ENCODE assay signal across 8 cellular contexts in the genomic region with DNA sequence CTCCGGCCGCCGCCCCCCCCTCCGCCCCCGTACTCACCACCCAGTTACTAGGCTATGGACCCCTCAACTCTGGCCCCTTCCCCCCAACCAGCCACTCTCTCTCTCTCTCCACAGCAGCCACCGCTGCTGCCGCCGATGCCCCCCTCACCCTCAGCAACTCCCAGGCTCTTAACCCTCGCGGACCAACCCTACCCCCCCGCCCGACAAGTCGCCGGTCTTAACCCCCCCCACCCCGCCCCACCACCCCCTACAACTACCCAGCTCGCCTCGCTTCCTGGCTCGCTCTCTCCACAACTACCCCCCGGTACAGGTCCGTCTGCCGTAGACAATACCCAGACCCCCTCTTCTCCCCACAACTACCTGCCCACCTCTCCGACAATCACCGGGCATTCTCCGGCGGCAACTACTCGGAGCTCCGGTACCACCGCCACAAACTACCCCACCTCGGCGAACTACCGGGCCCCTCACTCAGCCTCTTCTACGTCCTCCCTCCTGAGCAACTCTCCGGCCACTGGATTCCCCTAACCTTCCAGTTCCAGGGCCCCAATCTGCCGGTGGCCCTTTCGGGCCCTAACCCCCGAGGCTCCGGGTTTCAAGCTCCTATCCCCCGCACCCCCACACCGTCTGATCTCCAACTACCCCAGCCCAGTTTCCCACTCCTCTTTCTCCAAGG. TPM values are rescaled to one million over a fixed set of nuclear protein-coding genes. Genes with fewer than 3 reads are reported as not detected.
DNase-seq lines count a peak whose midpoint lies in the region; ATAC-seq and TF ChIP-seq lines count a peak whose summit lies in the region.

No MANE protein-coding gene starts in this region.

- peak; percentile 37 for DNase-seq in activated CD4-positive, alpha-beta T cell treated with anti-CD3 and anti-CD28 coated beads for 48 hours
- DNase-seq in activated CD4-positive, alpha-beta T cell treated with anti-CD3 and anti-CD28 coated beads, Interleukin-2, amount 50 U/mL, for 4 hours = no peak
- peak; percentile 48 for DNase-seq in activated CD8-positive, alpha-beta T cell treated with anti-CD3 and anti-CD28 coated beads for 36 hours
- DNase-seq in fibroblast of lung (ENCODE audit: low read depth in 2 of 2) = peak in 1 of 2 donors; percentile 49
- DNase-seq in osteocyte (ENCODE audit: extremely low spot score, unreplicated experiment) = no peak
- no peak for DNase-seq in occipital lobe (lab: John Stamatoyannopoulos, UW)

- H3K9me3 Mint-ChIP-seq in activated CD8-positive, alpha-beta T cell treated with anti-CD3 and anti-CD28 coated beads for 36 hours = no peaks in the 10 kb centered on the region
- H3K9me3 Mint-ChIP-seq in osteocyte (ENCODE audit: unreplicated experiment) = no peaks in the 10 kb centered on the region

- H2AFZ ChIP-seq in fibroblast of lung (ENCODE audit: low read length) = no peak overlapping the region

- POLR2A ChIA-PET in activated CD8-positive, alpha-beta T cell treated with anti-CD3 and anti-CD28 coated beads for 36 hours (lab: Charles Lee) = interaction anchor here (0.8 to 15.6 kb wide), 10 partner anchors 11 to 448 kb away, joined by 3 to 261 read pairs (median 4); a partner anchor contains a TSS

- peak overlapping the region; percentile 97 for H3K27ac Mint-ChIP-seq in activated CD8-positive, alpha-beta T cell treated with anti-CD3 and anti-CD28 coated beads for 36 hours
- peak overlapping the region; percentile 93 for H3K27ac Mint-ChIP-seq in osteocyte (ENCODE audit: unreplicated experiment)

- intact Hi-C loops in activated CD8-positive, alpha-beta T cell treated with anti-CD3 and anti-CD28 coated beads for 36 hours (cut with micrococcal nuclease) = no loop called here

- peak overlapping the region; percentile 96 for H3K4me3 Mint-ChIP-seq in activated CD8-positive, alpha-beta T cell treated with anti-CD3 and anti-CD28 coated beads for 36 hours
- H3K4me3 Mint-ChIP-seq in osteocyte (ENCODE audit: unreplicated experiment) = peak overlapping the region; percentile 99

- H3K79me2 ChIP-seq in fibroblast of lung (ENCODE audit: control insufficient read depth, insufficient read depth, low read length) = peaks cover 67% of the 10 kb centered on the region

- H3K9ac ChIP-seq in fibroblast of lung (ENCODE audit: insufficient read depth, low read length) = peak overlapping the region; percentile 78

- TF ChIP-seq CTCF in activated CD8-positive, alpha-beta T cell treated with anti-CD3 and anti-CD28 coated beads for 36 hours (IDR thresholded peaks at IDR 0.05) = no peak
- TF ChIP-seq CTCF in fibroblast of lung (conservative IDR thresholded peaks at IDR 0.05 in 1 of 2, IDR thresholded peaks at IDR 0.05 in 1 of 2; ENCODE audit: low read depth in 1 of 2, low read length in 2 of 2) (no peak), osteocyte (IDR thresholded peaks at IDR 0.05) (no peak)

- CTCF ChIA-PET in activated CD8-positive, alpha-beta T cell treated with anti-CD3 and anti-CD28 coated beads for 36 hours (lab: Charles Lee) = interaction anchor here (2.5 to 7.2 kb wide), 2 partner anchors 11 to 19 kb away, joined by 7 to 41 read pairs; a partner anchor contains a TSS

- peaks cover 25% of the 10 kb centered on the region for H3K4me1 ChIP-seq in fibroblast of lung (ENCODE audit: control insufficient read depth, extremely low read depth, insufficient read depth, low read length)

- no peak for ATAC-seq in activated CD8-positive, alpha-beta T cell treated with anti-CD3 and anti-CD28 coated beads for 36 hours
- ATAC-seq in GM18909 (IDR thresholded peaks at IDR 0.05; ENCODE audit: poor library complexity, unreplicated experiment) = no peak
- ATAC-seq in GM21447 (IDR thresholded peaks at IDR 0.05; ENCODE audit: unreplicated experiment) = no peak

- H3K4me2 ChIP-seq in fibroblast of lung (ENCODE audit: extremely low read depth, insufficient read depth, low read length) = peak overlapping the region; percentile 10

- peaks cover 53% of the 10 kb centered on the region for H3K4me1 Mint-ChIP-seq in activated CD8-positive, alpha-beta T cell treated with anti-CD3 and anti-CD28 coated beads for 36 hours (ENCODE audit: low read depth)
- H3K4me1 Mint-ChIP-seq in osteocyte (ENCODE audit: unreplicated experiment) = peaks cover 59% of the 10 kb centered on the region

- H3K4me3 ChIP-seq in fibroblast of lung (replicated peaks in 1 of 4; ENCODE audit: control extremely low read depth in 1 of 4, insufficient read depth in 1 of 4, low read depth in 3 of 4, low read length in 4 of 4) = peak overlapping the region; percentile 89 to 96 (median 91)

- peaks cover 35% of the 10 kb centered on the region for H3K36me3 Mint-ChIP-seq in activated CD8-positive, alpha-beta T cell treated with anti-CD3 and anti-CD28 coated beads for 36 hours (ENCODE audit: low read depth)
- H3K36me3 Mint-ChIP-seq in osteocyte (ENCODE audit: unreplicated experiment) = peaks cover 42% of the 10 kb centered on the region

- no peaks in the 10 kb centered on the region for H4K20me1 ChIP-seq in fibroblast of lung (ENCODE audit: control insufficient read depth, extremely low read depth, insufficient read depth, low read length)

- H3K9me3 ChIP-seq in fibroblast of lung (ENCODE audit: control insufficient read depth, insufficient read depth, low read depth, low read length) = no peaks in the 10 kb centered on the region

- peaks cover 2% of the 10 kb centered on the region for H3K27me3 Mint-ChIP-seq in activated CD8-positive, alpha-beta T cell treated with anti-CD3 and anti-CD28 coated beads for 36 hours
- H3K27me3 Mint-ChIP-seq in osteocyte (ENCODE audit: unreplicated experiment) = no peaks in the 10 kb centered on the region

- H3K36me3 ChIP-seq in fibroblast of lung (ENCODE audit: control insufficient read depth, insufficient read depth, low read length) = peaks cover 24% of the 10 kb centered on the region

- H3K27ac ChIP-seq in fibroblast of lung (ENCODE audit: insufficient read depth, low read length) = peak overlapping the region; percentile 74

- H3K27me3 ChIP-seq in fibroblast of lung (ENCODE audit: control insufficient read depth, insufficient read depth, low read length) = no peaks in the 10 kb centered on the region

RNA-seq across cellular contexts. Expression of a gene that starts 0.7 kb away (rescaled TPM):
- 10 to 100 TPM; 17.8 to 24.4 TPM for total RNA-seq in activated CD8-positive, alpha-beta T cell treated with anti-CD3 and anti-CD28 coated beads for 36 hours
- total RNA-seq in fibroblast of lung (41.6 and 45.4 TPM in 2 replicates), osteocyte (51.6 and 54.7 TPM in 2 replicates), occipital lobe (33.7 TPM)
- polyA plus RNA-seq in fibroblast of lung = 46.6 and 48.7 TPM in 2 replicates
- polyA plus RNA-seq in fibroblast of lung (2012) = 47.2 and 48.1 TPM in 2 replicates
- polyA minus RNA-seq in fibroblast of lung (ENCODE audit: low replicate concordance) = 52.1 and 77.2 TPM in 2 replicates

RNA-seq across cellular contexts. Expression of a gene that starts 3.7 kb away (rescaled TPM):
- total RNA-seq in activated CD8-positive, alpha-beta T cell treated with anti-CD3 and anti-CD28 coated beads for 36 hours = 100 to 1,000 TPM; 104 to 118 TPM
- total RNA-seq in fibroblast of lung = 173 and 224 TPM in 2 replicates
- polyA plus RNA-seq in fibroblast of lung = 978 and 1,154 TPM in 2 replicates
- 670 and 826 TPM in 2 replicates for polyA plus RNA-seq in fibroblast of lung (2012)
- polyA minus RNA-seq in fibroblast of lung (ENCODE audit: low replicate concordance) = 530 and 737 TPM in 2 replicates
- total RNA-seq in osteocyte = 642 TPM in 2 replicates
- total RNA-seq in occipital lobe = 93.3 TPM

RNA-seq across cellular contexts. Expression of a gene that starts 4.2 kb away (rescaled TPM):
- 10 to 100 TPM; 50.0 to 53.6 TPM for total RNA-seq in activated CD8-positive, alpha-beta T cell treated with anti-CD3 and anti-CD28 coated beads for 36 hours
- total RNA-seq in fibroblast of lung = 91.8 and 95.8 TPM in 2 replicates
- polyA plus RNA-seq in fibroblast of lung = 8.1 and 8.6 TPM in 2 replicates
- polyA plus RNA-seq in fibroblast of lung (2012) = 34.1 and 36.8 TPM in 2 replicates
- 70.9 and 73.8 TPM in 2 replicates for polyA minus RNA-seq in fibroblast of lung (ENCODE audit: low replicate concordance)
- total RNA-seq in osteocyte = 87.7 and 99.7 TPM in 2 replicates
- 49.1 TPM for total RNA-seq in occipital lobe

RNA-seq across cellular contexts. Expression of a gene that starts 13.0 kb away (rescaled TPM):
- 100 to 1,000 TPM; 159 to 160 TPM for total RNA-seq in activated CD8-positive, alpha-beta T cell treated with anti-CD3 and anti-CD28 coated beads for 36 hours
- total RNA-seq in fibroblast of lung (23.1 and 40.5 TPM in 2 replicates), osteocyte (145 and 151 TPM in 2 replicates), occipital lobe (26.5 TPM)
- 134 and 149 TPM in 2 replicates for polyA plus RNA-seq in fibroblast of lung
- 148 and 173 TPM in 2 replicates for polyA plus RNA-seq in fibroblast of lung (2012)
- 381 and 419 TPM in 2 replicates for polyA minus RNA-seq in fibroblast of lung (ENCODE audit: low replicate concordance)

RNA-seq across cellular contexts. Expression of a gene that starts 13.5 kb away (rescaled TPM):
- total RNA-seq in activated CD8-positive, alpha-beta T cell treated with anti-CD3 and anti-CD28 coated beads for 36 hours = 10 to 100 TPM; 80.2 to 85.4 TPM
- total RNA-seq in fibroblast of lung (31.3 and 33.2 TPM in 2 replicates), osteocyte (30.2 and 37.6 TPM in 2 replicates), occipital lobe (25.4 TPM)
- 22.6 and 52.2 TPM in 2 replicates for polyA plus RNA-seq in fibroblast of lung
- 27.5 and 65.5 TPM in 2 replicates for polyA plus RNA-seq in fibroblast of lung (2012)
- 19.7 and 97.0 TPM in 2 replicates for polyA minus RNA-seq in fibroblast of lung (ENCODE audit: low replicate concordance)

Comparison
In these comparisons a context has a peak if more than half of its experiments do, and no peak if none do; other contexts are left out.
1. DNase-seq: peak in activated CD4-positive, alpha-beta T cell treated with anti-CD3 and anti-CD28 coated beads for 48 hours (single experiment) and activated CD8-positive, alpha-beta T cell treated with anti-CD3 and anti-CD28 coated beads for 36 hours (single experiment); none in activated CD4-positive, alpha-beta T cell treated with anti-CD3 and anti-CD28 coated beads, Interleukin-2, amount 50 U/mL, for 4 hours (0 of 2), osteocyte (single experiment) and occipital lobe (single experiment).